In genomic region chr9:20472646-20473045, GRCh38 we compare ENCODE assay signal across 16 cellular contexts.
DNase-seq lines count a peak whose midpoint lies in the region; ATAC-seq and TF ChIP-seq lines count a peak whose summit lies in the region.
"Had no signal": no experiment of that assay in that cellular context is flagged by ENCODE, and none has a peak within 500 bp of the region (broad histone marks: within the 10 kb centered on the region; RNA-seq: fewer than 3 reads in every experiment).

No MANE protein-coding gene starts in this region.

- H3K36me3 Mint-ChIP-seq in progenitor cell of endocrine pancreas (ENCODE audit: insufficient read depth) = no peaks in the 10 kb centered on the region

- TF ChIP-seq CTCF in HEK293 (tag by site-specific recombination; IDR thresholded peaks at IDR 0.05) (no peak), fibroblast of lung (conservative IDR thresholded peaks at IDR 0.05 in 1 of 2, IDR thresholded peaks at IDR 0.05 in 1 of 2; ENCODE audit: low read depth in 1 of 2, low read length in 2 of 2) (no peak), retinal pigment epithelial cell (conservative IDR thresholded peaks at IDR 0.05; ENCODE audit: low read depth, low read length) (no peak), progenitor cell of endocrine pancreas (IDR thresholded peaks at IDR 0.05; ENCODE audit: unreplicated experiment) (no peak)

- ATAC-seq in activated CD4-positive, CD25-positive, alpha-beta regulatory T cell treated with anti-CD3 and anti-CD28 coated beads, Interleukin-2, amount 50 U/mL, for 24 hours = no peak

- no peaks in the 10 kb centered on the region for H3K9me3 Mint-ChIP-seq in progenitor cell of endocrine pancreas (ENCODE audit: low read depth)

- H3K4me3 ChIP-seq in HEK293 (ENCODE audit: low read depth, low read length) (no peak overlapping the region), adipocyte (ENCODE audit: low read length) (peak overlapping the region; percentile 58), fibroblast of lung (replicated peaks in 1 of 4; ENCODE audit: control extremely low read depth in 1 of 4, insufficient read depth in 1 of 4, low read depth in 3 of 4, low read length in 4 of 4) (no peak overlapping the region), retinal pigment epithelial cell (ENCODE audit: low read length) (no peak overlapping the region)

- no peak overlapping the region for H3K27ac Mint-ChIP-seq in progenitor cell of endocrine pancreas

- DNase-seq in adipocyte (ENCODE audit: low read depth) (peak; percentile 72), fibroblast of lung (ENCODE audit: low read depth in 2 of 2) (peak; percentile 9 to 29), retinal pigment epithelial cell (ENCODE audit: low read depth) (peak; percentile 26), AG20443 (ENCODE audit: low spot score) (no peak), progenitor cell of endocrine pancreas (ENCODE audit: low spot score, unreplicated experiment) (no peak)
- DNase-seq: C1 segment of cervical spinal cord, DMS79 treated with DMSO at 0.1 percent for 48 hours, MM.1S, NCI-H1105 treated with DMSO at 0.1 percent for 48 hours, NCI-H1694, NCI-H2081 treated with DMSO at 0.1 percent for 48 hours, NCI-H510A, NCI-H748 treated with DMSO at 0.1 percent for 48 hours, SHP77 had no signal

- no peaks in the 10 kb centered on the region for H3K27me3 ChIP-seq in adipocyte (replicated peaks; ENCODE audit: control insufficient read depth, insufficient read depth, low read length)
- no peaks in the 10 kb centered on the region for H3K27me3 ChIP-seq in fibroblast of lung (ENCODE audit: control insufficient read depth, insufficient read depth, low read length)

- H3K9ac ChIP-seq in adipocyte (ENCODE audit: low read length) = no peak overlapping the region
- no peak overlapping the region for H3K9ac ChIP-seq in fibroblast of lung (ENCODE audit: insufficient read depth, low read length)

- no peaks in the 10 kb centered on the region for H3K36me3 ChIP-seq in HEK293 (ENCODE audit: control insufficient read depth in 2 of 2, insufficient read depth in 1 of 2, low read length in 2 of 2)
- H3K36me3 ChIP-seq in adipocyte (ENCODE audit: control insufficient read depth, insufficient read depth, low read length, severe bottlenecking) = no peaks in the 10 kb centered on the region
- no peaks in the 10 kb centered on the region for H3K36me3 ChIP-seq in fibroblast of lung (ENCODE audit: control insufficient read depth, insufficient read depth, low read length)

- no peak overlapping the region for H2AFZ ChIP-seq in fibroblast of lung (ENCODE audit: low read length)

- no peaks in the 10 kb centered on the region for H3K79me2 ChIP-seq in fibroblast of lung (ENCODE audit: control insufficient read depth, insufficient read depth, low read length)

- peaks cover 15% of the 10 kb centered on the region for H3K4me1 Mint-ChIP-seq in progenitor cell of endocrine pancreas (ENCODE audit: low read depth)

- H3K27me3 Mint-ChIP-seq in progenitor cell of endocrine pancreas = no peaks in the 10 kb centered on the region

- no peaks in the 10 kb centered on the region for H4K20me1 ChIP-seq in fibroblast of lung (ENCODE audit: control insufficient read depth, extremely low read depth, insufficient read depth, low read length)

- CTCF ChIA-PET in HEK293 (lab: Yijun Ruan, JAX) = interaction anchor here (0.6 to 0.7 kb wide), 2 partner anchors 9 to 953 kb away, joined by 3 read pairs; no protein-coding TSS in a partner anchor

- H3K9me3 ChIP-seq in HEK293 (ENCODE audit: control insufficient read depth, insufficient read depth, low read depth, low read length) (no peaks in the 10 kb centered on the region), adipocyte (ENCODE audit: control insufficient read depth, low read length) (no peaks in the 10 kb centered on the region), fibroblast of lung (ENCODE audit: control insufficient read depth, insufficient read depth, low read depth, low read length) (no peaks in the 10 kb centered on the region)

- H3K4me2 ChIP-seq in fibroblast of lung (ENCODE audit: extremely low read depth, insufficient read depth, low read length) = no peak overlapping the region

- H3K4me3 Mint-ChIP-seq in progenitor cell of endocrine pancreas (ENCODE audit: low read depth) = no peak overlapping the region

- H3K4me1 ChIP-seq in HEK293 (ENCODE audit: control insufficient read depth, insufficient read depth, low read length) (peaks cover 31% of the 10 kb centered on the region), adipocyte (ENCODE audit: control insufficient read depth, insufficient read depth, low read length) (peaks cover 29% of the 10 kb centered on the region), fibroblast of lung (ENCODE audit: control insufficient read depth, extremely low read depth, insufficient read depth, low read length) (no peaks in the 10 kb centered on the region)

- POLR2A ChIA-PET in HEK293 (lab: Yijun Ruan, JAX) = no interaction called here

- H3K27ac ChIP-seq in HEK293 (ENCODE audit: extremely low read depth, low read depth, low read length) = peak overlapping the region; percentile 17; the same call in 1 of the 2 replicates
- H3K27ac ChIP-seq in fibroblast of lung (ENCODE audit: insufficient read depth, low read length) = no peak overlapping the region

TF ChIP-seq in HEK293, 187 proteins besides CTCF, POLR2A, EP300 and RAD21:
- TF ChIP-seq BCL11A (tag by site-specific recombination; IDR thresholded peaks at IDR 0.05; ENCODE audit: low read depth) (no peak), PRDM6 (tag by site-specific recombination; IDR thresholded peaks at IDR 0.05) (peak; percentile 81), ZNF10 (tag by site-specific recombination; IDR thresholded peaks at IDR 0.05) (peak; percentile 77), ZSCAN23 (tag by site-specific recombination; IDR thresholded peaks at IDR 0.05) (no peak)
- TF ChIP-seq, protein P1, sequence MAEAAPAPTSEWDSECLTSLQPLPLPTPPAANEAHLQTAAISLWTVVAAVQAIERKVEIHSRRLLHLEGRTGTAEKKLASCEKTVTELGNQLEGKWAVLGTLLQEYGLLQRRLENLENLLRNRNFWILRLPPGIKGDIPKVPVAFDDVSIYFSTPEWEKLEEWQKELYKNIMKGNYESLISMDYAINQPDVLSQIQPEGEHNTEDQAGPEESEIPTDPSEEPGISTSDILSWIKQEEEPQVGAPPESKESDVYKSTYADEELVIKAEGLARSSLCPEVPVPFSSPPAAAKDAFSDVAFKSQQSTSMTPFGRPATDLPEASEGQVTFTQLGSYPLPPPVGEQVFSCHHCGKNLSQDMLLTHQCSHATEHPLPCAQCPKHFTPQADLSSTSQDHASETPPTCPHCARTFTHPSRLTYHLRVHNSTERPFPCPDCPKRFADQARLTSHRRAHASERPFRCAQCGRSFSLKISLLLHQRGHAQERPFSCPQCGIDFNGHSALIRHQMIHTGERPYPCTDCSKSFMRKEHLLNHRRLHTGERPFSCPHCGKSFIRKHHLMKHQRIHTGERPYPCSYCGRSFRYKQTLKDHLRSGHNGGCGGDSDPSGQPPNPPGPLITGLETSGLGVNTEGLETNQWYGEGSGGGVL (tag by site-specific recombination; IDR thresholded peaks at IDR 0.05) = no peak

Comparison
In these comparisons a context has a peak if more than half of its experiments do, and no peak if none do; other contexts are left out.
1. DNase-seq: peak in adipocyte (single experiment), fibroblast of lung (2 of 2) and retinal pigment epithelial cell (single experiment); none in AG20443 (single experiment) and progenitor cell of endocrine pancreas (single experiment).